22 cellular contexts compared by ENCODE assay signal in the genomic region with DNA sequence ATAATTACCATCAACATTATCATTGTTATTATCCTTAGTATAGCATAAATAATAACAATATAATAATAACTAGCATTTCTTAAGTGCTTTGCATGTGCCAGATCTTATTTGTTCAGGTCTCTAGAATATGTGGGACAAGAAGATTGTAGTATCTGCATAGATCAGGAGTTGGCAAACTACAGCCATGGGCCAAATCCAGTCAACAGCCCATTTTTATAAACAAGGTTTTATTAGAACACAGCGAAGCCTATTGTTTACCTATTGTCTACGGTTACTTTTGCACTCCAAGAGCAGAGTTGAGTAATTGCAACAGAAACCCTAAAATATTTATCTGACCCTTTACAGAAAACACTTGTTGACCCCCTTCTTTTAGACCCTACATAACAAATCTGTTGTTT.
DNase-seq lines count a peak whose midpoint lies in the region; ATAC-seq and TF ChIP-seq lines count a peak whose summit lies in the region.
"Had no signal": no experiment of that assay in that cellular context is flagged by ENCODE, and none has a peak within 500 bp of the region (broad histone marks: within the 10 kb centered on the region; RNA-seq: fewer than 3 reads in every experiment).

No MANE protein-coding gene starts in this region.

- no peaks in the 10 kb centered on the region for H4K20me1 ChIP-seq in GM23248 (ENCODE audit: insufficient read depth)
- H4K20me1 ChIP-seq in smooth muscle cell (ENCODE audit: low read depth): no peaks in the 10 kb centered on the region

- ATAC-seq in Panc1: peak; percentile 78
- no peak for ATAC-seq in HG02798 (IDR thresholded peaks at IDR 0.05; ENCODE audit: poor library complexity, unreplicated experiment)
- no peak for ATAC-seq in GM21367 (IDR thresholded peaks at IDR 0.05; ENCODE audit: unreplicated experiment)
- ATAC-seq: left colon had no signal

- H3F3A ChIP-seq in GM23248 (ENCODE audit: insufficient read depth): peaks cover 43% of the 10 kb centered on the region
- H3F3A ChIP-seq in smooth muscle cell (ENCODE audit: low read depth): peaks cover 4% of the 10 kb centered on the region

- POLR2A ChIA-PET in Panc1 (lab: Charles Lee): no interaction called here
- POLR2A ChIA-PET in activated CD4-positive, alpha-beta memory T cell treated with anti-CD3 and anti-CD28 coated beads, Interleukin-2, amount 10 ng/mL, durations not matched to agents 7 days and 5 days (lab: Charles Lee): no interaction called here

- TF ChIP-seq POLR2A in esophagus squamous epithelium (IDR thresholded peaks at IDR 0.05): no peak

- H3K9me3 ChIP-seq in GM23248 (ENCODE audit: low read depth) (no peaks in the 10 kb centered on the region), Panc1 (ENCODE audit: control insufficient read depth, insufficient read depth, low read depth, low read length) (no peaks in the 10 kb centered on the region; the same call in 1 of the 2 replicates), esophagus squamous epithelium (no peaks in the 10 kb centered on the region), smooth muscle cell (replicated peaks; ENCODE audit: low read depth) (no peaks in the 10 kb centered on the region)
- H3K9me3 ChIP-seq: suprapubic skin had no signal

- 0 out of 2 replicates have a peak overlapping the region, but pooled peaks have one; percentile 76 for H3K9ac ChIP-seq in GM23248
- no peak overlapping the region for H3K9ac ChIP-seq in smooth muscle cell (ENCODE audit: low read depth)

- H3K27ac Mint-ChIP-seq in activated CD4-positive, alpha-beta memory T cell treated with anti-CD3 and anti-CD28 coated beads, Interleukin-2, amount 10 ng/mL, durations not matched to agents 7 days and 5 days: no peak overlapping the region
- H3K27ac Mint-ChIP-seq: stimulated activated effector memory CD8-positive, alpha-beta T cell treated with anti-CD3 and anti-CD28 coated beads, Interleukin-12 subunit alpha, Interleukin-12 subunit beta, amount 100 ng/mL, for 72 hours had no signal

- no peak overlapping the region for H3K4me2 ChIP-seq in GM23248 (ENCODE audit: unreplicated experiment)
- H3K4me2 ChIP-seq in smooth muscle cell: no peak overlapping the region

- TF ChIP-seq CTCF in Panc1 (IDR thresholded peaks at IDR 0.05) (no peak), esophagus squamous epithelium (IDR thresholded peaks at IDR 0.05) (no peak), smooth muscle cell (IDR thresholded peaks at IDR 0.05; ENCODE audit: borderline replicate concordance, insufficient read depth, poor library complexity, severe bottlenecking) (no peak)

- H3K4me1 Mint-ChIP-seq in activated CD4-positive, alpha-beta memory T cell treated with anti-CD3 and anti-CD28 coated beads, Interleukin-2, amount 10 ng/mL, durations not matched to agents 7 days and 5 days: peaks cover 24% of the 10 kb centered on the region

- H3K9me3 Mint-ChIP-seq in activated CD4-positive, alpha-beta memory T cell treated with anti-CD3 and anti-CD28 coated beads, Interleukin-2, amount 10 ng/mL, durations not matched to agents 7 days and 5 days: peaks cover 7% of the 10 kb centered on the region
- H3K9me3 Mint-ChIP-seq: activated T-cell treated with anti-CD3 and anti-CD28 coated beads, Interleukin-2, amount 50 U/mL, for 24 hours; stimulated activated effector memory CD8-positive, alpha-beta T cell treated with anti-CD3 and anti-CD28 coated beads, Interleukin-12 subunit alpha, Interleukin-12 subunit beta, amount 100 ng/mL, for 72 hours had no signal

- DNase-seq in GM23248 (no peak), Panc1 (ENCODE audit: low read depth, low spot score) (no peak), esophagus squamous epithelium (lab: John Stamatoyannopoulos, UW) (no peak), smooth muscle cell (lab: John Stamatoyannopoulos, UW; ENCODE audit: unreplicated experiment) (no peak)
- no peak for DNase-seq in activated CD4-positive, alpha-beta memory T cell treated with anti-CD3 and anti-CD28 coated beads, Interleukin-2, amount 10 ng/mL, durations not matched to agents 7 days and 5 days
- DNase-seq: activated naive CD4-positive, alpha-beta T cell treated with Interleukin-2 at 50 U/mL for 16 hours; activated T-cell treated with anti-CD3 and anti-CD28 coated beads, Interleukin-2, amount 50 U/mL, for 24 hours; AML-193; GF-D8; heart left ventricle; Karpas-422; left colon; NCI-H1048; NCI-H1694 treated with DMSO at 0.1 percent for 48 hours; NCI-H526 treated with DMSO at 0.1 percent for 48 hours; retina; stimulated activated CD4-positive, alpha-beta T cell treated with anti-CD3 and anti-CD28 coated beads, Interleukin-2, amount 100 ng/mL, for 48 hours had no signal

- intact Hi-C loops in Panc1 (cut with micrococcal nuclease; ENCODE audit: unreplicated experiment): no loop called here
- intact Hi-C loops in esophagus squamous epithelium (cut with DNase I): no loop called here

- 79% methylated on average over 2 of the region's 2 CpGs for WGBS in GM23248 (ENCODE audit: low coverage in 1 of 2, low lambda C conversion rate in 2 of 2, missing lambda C conversion rate in 2 of 2), 2 experiments
- WGBS in esophagus squamous epithelium, 2 donors: 76 to 78% methylated on average over 2 of the region's 2 CpGs
- 81% methylated on average over 2 of the region's 2 CpGs for WGBS in smooth muscle cell (ENCODE audit: low lambda C conversion rate)

- no TSS peak for BruUV-seq in Panc1 (replicated peaks; lab: Mats Ljungman, UMichigan)

- peaks cover 7% of the 10 kb centered on the region for H3K36me3 Mint-ChIP-seq in activated CD4-positive, alpha-beta memory T cell treated with anti-CD3 and anti-CD28 coated beads, Interleukin-2, amount 10 ng/mL, durations not matched to agents 7 days and 5 days (ENCODE audit: low read depth)

- no peaks in the 10 kb centered on the region for H3K27me3 Mint-ChIP-seq in activated CD4-positive, alpha-beta memory T cell treated with anti-CD3 and anti-CD28 coated beads, Interleukin-2, amount 10 ng/mL, durations not matched to agents 7 days and 5 days
- H3K27me3 Mint-ChIP-seq: activated T-cell treated with anti-CD3 and anti-CD28 coated beads, Interleukin-2, amount 50 U/mL, for 24 hours had no signal

- peak overlapping the region; percentile 98 for H3K27ac ChIP-seq in GM23248
- peak overlapping the region; percentile 77 for H3K27ac ChIP-seq in Panc1 (ENCODE audit: low read length)
- H3K27ac ChIP-seq in esophagus squamous epithelium: peak overlapping the region; percentile 47 to 74 (median 70)
- peak overlapping the region; percentile 95 for H3K27ac ChIP-seq in smooth muscle cell (ENCODE audit: low read depth)
- H3K27ac ChIP-seq: cardiac muscle cell, heart left ventricle had no signal

- peaks cover 34% of the 10 kb centered on the region for H3K4me1 ChIP-seq in GM23248 (ENCODE audit: insufficient read depth)
- H3K4me1 ChIP-seq in Panc1 (ENCODE audit: control insufficient read depth, insufficient read depth, low read length): peaks cover 19% of the 10 kb centered on the region
- peaks cover 8 to 16% (median 11%) of the 10 kb centered on the region in 3 donors for H3K4me1 ChIP-seq in esophagus squamous epithelium
- no peaks in the 10 kb centered on the region for H3K4me1 ChIP-seq in smooth muscle cell (ENCODE audit: low read depth)

- H3K36me3 ChIP-seq in GM23248 (ENCODE audit: low read depth) (no peaks in the 10 kb centered on the region), Panc1 (ENCODE audit: control insufficient read depth, insufficient read depth, low read length) (no peaks in the 10 kb centered on the region), esophagus squamous epithelium (no peaks in the 10 kb centered on the region), smooth muscle cell (ENCODE audit: low read depth) (no peaks in the 10 kb centered on the region)
- H3K36me3 ChIP-seq: cardiac muscle cell, heart left ventricle, suprapubic skin had no signal

- no peak overlapping the region for H2AFZ ChIP-seq in GM23248
- H2AFZ ChIP-seq in smooth muscle cell (ENCODE audit: low read depth): no peak overlapping the region

- no peak overlapping the region for H3K4me3 Mint-ChIP-seq in activated CD4-positive, alpha-beta memory T cell treated with anti-CD3 and anti-CD28 coated beads, Interleukin-2, amount 10 ng/mL, durations not matched to agents 7 days and 5 days
- H3K4me3 Mint-ChIP-seq: activated T-cell treated with anti-CD3 and anti-CD28 coated beads, Interleukin-2, amount 50 U/mL, for 24 hours; stimulated activated effector memory CD8-positive, alpha-beta T cell treated with anti-CD3 and anti-CD28 coated beads, Interleukin-12 subunit alpha, Interleukin-12 subunit beta, amount 100 ng/mL, for 72 hours had no signal

- H3K27me3 ChIP-seq in GM23248 (replicated peaks; ENCODE audit: insufficient read depth) (no peaks in the 10 kb centered on the region), Panc1 (ENCODE audit: control insufficient read depth, insufficient read depth, low read length) (no peaks in the 10 kb centered on the region), esophagus squamous epithelium (no peaks in the 10 kb centered on the region), smooth muscle cell (ENCODE audit: low read depth) (no peaks in the 10 kb centered on the region)
- H3K27me3 ChIP-seq: cardiac muscle cell, heart left ventricle, suprapubic skin had no signal

- no peaks in the 10 kb centered on the region for H3K9me2 ChIP-seq in GM23248 (ENCODE audit: insufficient read depth)

- in situ Hi-C loops in GM23248 (cut with MboI): no loop called here
- in situ Hi-C loops in Panc1 (cut with HindIII; ENCODE audit: low pct_unique_long_range_greater_than_20kb, low sequenced_read_pairs): no loop called here

- CTCF ChIA-PET in Panc1 (lab: Charles Lee): interaction anchor here (0.8 kb wide), 1 partner anchor 825 kb away, joined by 3 read pairs; no protein-coding TSS in a partner anchor
- CTCF ChIA-PET in activated CD4-positive, alpha-beta memory T cell treated with anti-CD3 and anti-CD28 coated beads, Interleukin-2, amount 10 ng/mL, durations not matched to agents 7 days and 5 days (lab: Charles Lee): no interaction called here

- H3K4me3 ChIP-seq in GM23248 (no peak overlapping the region), Panc1 (ENCODE audit: low read depth in 2 of 2, low read length in 2 of 2) (no peak overlapping the region), esophagus squamous epithelium (no peak overlapping the region), smooth muscle cell (no peak overlapping the region)
- H3K4me3 ChIP-seq: cardiac muscle cell, heart left ventricle, suprapubic skin had no signal

- H3K79me2 ChIP-seq in GM23248 (ENCODE audit: insufficient read depth) (no peaks in the 10 kb centered on the region), smooth muscle cell (ENCODE audit: low read depth) (no peaks in the 10 kb centered on the region)
